ENCODE assay signal across 12 cellular contexts in genomic region chr10:30430544-30431298, GRCh38. TPM values are rescaled to one million over a fixed set of nuclear protein-coding genes. Genes with fewer than 3 reads are reported as not detected.
DNase-seq lines count a peak whose midpoint lies in the region; ATAC-seq and TF ChIP-seq lines count a peak whose summit lies in the region.
"Had no signal": no experiment of that assay in that cellular context is flagged by ENCODE, and none has a peak within 500 bp of the region (broad histone marks: within the 10 kb centered on the region; RNA-seq: fewer than 3 reads in every experiment).

No MANE protein-coding gene starts in this region.

- TF ChIP-seq CTCF in Peyer's patch (IDR thresholded peaks at IDR 0.05) = no peak
- no peak for TF ChIP-seq CTCF in left lung (IDR thresholded peaks at IDR 0.05)
- TF ChIP-seq CTCF in thoracic aorta (IDR thresholded peaks at IDR 0.05) = no peak

- POLR2A ChIA-PET in activated CD4-positive, alpha-beta T cell treated with anti-CD3 and anti-CD28 coated beads, Interleukin-2, amount 10 ng/mL, durations not matched to agents 7 days and 5 days (lab: Charles Lee) = interaction anchor here (1.1 kb wide), 1 partner anchor 10 kb away, joined by 3 read pairs; no protein-coding TSS in a partner anchor

- intact Hi-C loops in left lung (cut with DNase I) = no loop called here

- peak overlapping the region in 3 of 4 donors; percentile 23 to 64 (median 61) for H3K27ac ChIP-seq in Peyer's patch
- H3K27ac ChIP-seq in left lung = peak overlapping the region; percentile 82 to 100
- peak overlapping the region in 1 of 2 donors; percentile 36 for H3K27ac ChIP-seq in thoracic aorta

- TF ChIP-seq POLR2A in Peyer's patch (IDR thresholded peaks at IDR 0.05) = no peak

- H3K27me3 ChIP-seq in Peyer's patch = no peaks in the 10 kb centered on the region
- no peaks in the 10 kb centered on the region for H3K27me3 ChIP-seq in left lung
- no peaks in the 10 kb centered on the region for H3K27me3 ChIP-seq in thoracic aorta (replicated peaks; ENCODE audit: insufficient read depth)

- H3K9me3 ChIP-seq in Peyer's patch = no peaks in the 10 kb centered on the region
- no peaks in the 10 kb centered on the region for H3K9me3 ChIP-seq in left lung
- no peaks in the 10 kb centered on the region for H3K9me3 ChIP-seq in thoracic aorta

- H3K4me3 ChIP-seq in Peyer's patch (no peak overlapping the region), left lung (peak overlapping the region in 1 of 2 donors; percentile 13), thoracic aorta (peak overlapping the region; percentile 34)

- H3K9me3 Mint-ChIP-seq in activated CD4-positive, alpha-beta T cell treated with anti-CD3 and anti-CD28 coated beads, Interleukin-2, amount 10 ng/mL, durations not matched to agents 7 days and 5 days = no peaks in the 10 kb centered on the region
- H3K9me3 Mint-ChIP-seq: endodermal cell had no signal

- no peak for ATAC-seq in left lung
- no peak for ATAC-seq in thoracic aorta (ENCODE audit: insufficient number of reproducible peaks, low FRiP score, low read depth)

- H3K4me3 Mint-ChIP-seq in activated CD4-positive, alpha-beta T cell treated with anti-CD3 and anti-CD28 coated beads, Interleukin-2, amount 10 ng/mL, durations not matched to agents 7 days and 5 days = peak overlapping the region; percentile 39
- H3K4me3 Mint-ChIP-seq: activated naive CD8-positive, alpha-beta T cell; endodermal cell had no signal

- H3K27ac Mint-ChIP-seq in activated CD4-positive, alpha-beta T cell treated with anti-CD3 and anti-CD28 coated beads, Interleukin-2, amount 10 ng/mL, durations not matched to agents 7 days and 5 days = peak overlapping the region; percentile 68
- H3K27ac Mint-ChIP-seq: activated naive CD8-positive, alpha-beta T cell; endodermal cell had no signal

- H3K4me1 ChIP-seq in Peyer's patch (peaks cover 0 to 25% (median 5%) of the 10 kb centered on the region in 4 donors), left lung (peaks cover 7 to 57% of the 10 kb centered on the region in 2 donors), thoracic aorta (ENCODE audit: control insufficient read depth in 1 of 2, low read depth in 2 of 2) (peaks cover 0 to 12% of the 10 kb centered on the region in 2 donors)

- H3K4me1 Mint-ChIP-seq in activated CD4-positive, alpha-beta T cell treated with anti-CD3 and anti-CD28 coated beads, Interleukin-2, amount 10 ng/mL, durations not matched to agents 7 days and 5 days = peaks cover 53% of the 10 kb centered on the region

- no peaks in the 10 kb centered on the region for H3K27me3 Mint-ChIP-seq in activated CD4-positive, alpha-beta T cell treated with anti-CD3 and anti-CD28 coated beads, Interleukin-2, amount 10 ng/mL, durations not matched to agents 7 days and 5 days

- no peaks in the 10 kb centered on the region for H3K36me3 ChIP-seq in Peyer's patch
- no peaks in the 10 kb centered on the region for H3K36me3 ChIP-seq in left lung
- no peaks in the 10 kb centered on the region for H3K36me3 ChIP-seq in thoracic aorta

- no peak for DNase-seq in activated CD4-positive, alpha-beta T cell treated with anti-CD3 and anti-CD28 coated beads, Interleukin-2, amount 10 ng/mL, durations not matched to agents 7 days and 5 days
- DNase-seq in activated CD4-positive, alpha-beta T cell treated with anti-CD3 and anti-CD28 coated beads for 4 hours = no peak
- DNase-seq in Peyer's patch = peak in 1 of 3 donors; percentile 34
- no peak for DNase-seq in left lung
- no peak for DNase-seq in thoracic aorta (ENCODE audit: low spot score)
- DNase-seq in NK-92 treated with Interleukin-12 subunit alpha and Interleukin-12 subunit beta, amount 100 ng/mL, for 24 hours (lab: John Stamatoyannopoulos, UW) = no peak
- no peak for DNase-seq in NCI-H524 treated with DMSO at 0.1 percent for 48 hours (lab: John Stamatoyannopoulos, UW)
- DNase-seq in NCI-H1417 treated with DMSO at 0.1 percent for 48 hours (lab: John Stamatoyannopoulos, UW) = no peak
- DNase-seq: activated CD4-positive, alpha-beta T cell treated with anti-CD3 and anti-CD28 coated beads for 1 hour; endodermal cell; NCI-H2029 had no signal

- peaks cover 7% of the 10 kb centered on the region for H3K36me3 Mint-ChIP-seq in activated CD4-positive, alpha-beta T cell treated with anti-CD3 and anti-CD28 coated beads, Interleukin-2, amount 10 ng/mL, durations not matched to agents 7 days and 5 days (ENCODE audit: low read depth)
- H3K36me3 Mint-ChIP-seq: activated naive CD8-positive, alpha-beta T cell had no signal

- CTCF ChIA-PET in activated CD4-positive, alpha-beta T cell treated with anti-CD3 and anti-CD28 coated beads, Interleukin-2, amount 10 ng/mL, durations not matched to agents 7 days and 5 days (lab: Charles Lee) = interaction anchor here (0.6 to 2.0 kb wide), 9 partner anchors 9 to 1139 kb away, joined by 3 to 6 read pairs (median 4); no protein-coding TSS in a partner anchor

RNA-seq across cellular contexts. Expression of gene MAP3K8, which starts 3.3 kb away (rescaled TPM):
- total RNA-seq in activated CD4-positive, alpha-beta T cell treated with anti-CD3 and anti-CD28 coated beads, Interleukin-2, amount 10 ng/mL, durations not matched to agents 7 days and 5 days = 10 to 100 TPM; 12.6 to 13.1 TPM
- total RNA-seq in Peyer's patch (10 to 100 TPM in 3 of 4 donors, 1 to 10 TPM in 1; 3.5 to 19.0 (median 11.5) TPM), left lung (10 to 100 TPM; 25.2 to 57.3 TPM), thoracic aorta (10 to 100 TPM; 63.4 to 64.3 TPM)
